ENCODE assay signal across 1 cellular context in genomic region chr9:137269231-137269772, GRCh38.
TF ChIP-seq lines count a peak whose summit lies in the region.

No MANE protein-coding gene starts in this region.

TF ChIP-seq in GM23338, 12 proteins besides CTCF, POLR2A, EP300 and RAD21:
- TF ChIP-seq ZNF114 (CRISPR knock-in tag; IDR thresholded peaks at IDR 0.05) = no peak
- no peak for TF ChIP-seq ZNF462 (CRISPR knock-in tag; IDR thresholded peaks at IDR 0.05)
- TF ChIP-seq ZNF331 (CRISPR knock-in tag; IDR thresholded peaks at IDR 0.05; ENCODE audit: low read depth) = no peak
TF ChIP-seq in GM23338: peak in this region for 0.
